ENCODE assay signal across 3 cellular contexts in the genomic region with DNA sequence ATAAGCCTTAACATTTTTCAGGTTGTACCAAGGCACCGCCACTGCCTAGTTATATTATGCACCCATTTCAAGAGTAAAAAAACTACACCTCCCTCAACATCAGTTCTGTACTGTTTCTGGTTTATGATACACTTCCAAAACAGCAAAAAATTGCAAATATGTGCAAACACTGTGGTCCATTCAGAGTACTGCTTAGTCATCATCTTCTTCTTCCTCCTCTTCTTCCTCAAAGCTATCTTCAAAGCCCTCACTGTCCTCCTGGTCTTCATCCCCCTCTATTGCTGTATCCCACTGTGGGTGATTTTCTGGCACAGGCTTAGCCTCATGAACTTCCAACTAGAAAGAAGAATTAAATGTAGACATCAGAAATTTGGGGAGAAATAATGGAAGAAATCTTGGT. TPM values are rescaled to one million over a fixed set of nuclear protein-coding genes. Genes with fewer than 3 reads are reported as not detected.
"Had no signal": no experiment of that assay in that cellular context is flagged by ENCODE, and none has a peak within 500 bp of the region (broad histone marks: within the 10 kb centered on the region; RNA-seq: fewer than 3 reads in every experiment).

No MANE protein-coding gene starts in this region.

RNA-seq across cellular contexts. Expression of a gene that starts 47.4 kb away (rescaled TPM):
- total RNA-seq: epithelial cell of proximal tubule, mammary epithelial cell, osteoblast had no signal
- polyA plus RNA-seq: mammary epithelial cell had no signal
